In genomic region chr6:87407531-87407895, GRCh38 we compare ENCODE assay signal across 8 cellular contexts. TPM values are rescaled to one million over a fixed set of nuclear protein-coding genes. Genes with fewer than 3 reads are reported as not detected.
DNase-seq lines count a peak whose midpoint lies in the region; ATAC-seq and TF ChIP-seq lines count a peak whose summit lies in the region.

No MANE protein-coding gene starts in this region.

- no peak overlapping the region for H2BK15ac ChIP-seq in H9 (ENCODE audit: low read depth, low read length)

- peak overlapping the region; percentile 79 to 92 for H3K4me3 Mint-ChIP-seq in H9

- no peak overlapping the region for H2BK120ac ChIP-seq in H9 (ENCODE audit: low read depth, low read length, poor library complexity, severe bottlenecking)

- H3K14ac ChIP-seq in H9 (ENCODE audit: insufficient read depth, low read length) = no peak overlapping the region

- H3K56ac ChIP-seq in H9 (ENCODE audit: insufficient read length, low read depth, low read length) = no peak overlapping the region

- H3K36me3 Mint-ChIP-seq in H9 (ENCODE audit: insufficient read depth in 1 of 3, low read depth in 3 of 3) = no peaks in the 10 kb centered on the region

- H3K27ac ChIP-seq in H9 (ENCODE audit: insufficient read length, low read depth, low read length) (no peak overlapping the region), psoas muscle (peak overlapping the region; percentile 62)

- H2AFZ ChIP-seq in H9 (ENCODE audit: low read length) = peak overlapping the region; percentile 99

- no peak overlapping the region for H4K5ac ChIP-seq in H9 (ENCODE audit: insufficient read length, low read depth, low read length)

- H2AK5ac ChIP-seq in H9 (ENCODE audit: insufficient read length, low read length) = no peak overlapping the region

- H3K9ac ChIP-seq in H9 (ENCODE audit: extremely low read depth, insufficient read length, low read length) = no peak overlapping the region

- no peaks in the 10 kb centered on the region for H3K36me3 ChIP-seq in psoas muscle (ENCODE audit: insufficient read depth in 1 of 2, low read depth in 1 of 2)

- no peak overlapping the region for H3T11ph ChIP-seq in H9 (ENCODE audit: low read length)

- H3K4me1 ChIP-seq in H9 (ENCODE audit: insufficient read depth, low read length) (no peaks in the 10 kb centered on the region), psoas muscle (peaks cover 3% of the 10 kb centered on the region)

- H2BK12ac ChIP-seq in H9 (ENCODE audit: insufficient read length, low read depth, low read length) = no peak overlapping the region

- no peak overlapping the region for H2BK20ac ChIP-seq in H9 (ENCODE audit: low read depth, low read length, poor library complexity, severe bottlenecking)

- no CpG with 5 or more reads among the region's 10 CpGs for WGBS in H9 (ENCODE audit: extremely low coverage, insufficient read length, low lambda C conversion rate)
- 0% methylated on average over 10 of the region's 10 CpGs for WGBS in psoas muscle, 3 donors

- intact Hi-C loops in left cardiac atrium (cut with DNase I) = loop anchor here in 1 of 2 donors (1.0 kb wide), 1 partner anchor 66 kb away; no protein-coding TSS in a partner anchor
- intact Hi-C loops in psoas muscle (cut with DNase I) = loop anchor here in 1 of 2 donors (5.0 kb wide), 1 partner anchor 65 kb away; the partner anchor contains the start of gene SLC35A1

- H3K4me1 Mint-ChIP-seq in H9 = peaks cover 0 to 3% of the 10 kb centered on the region in 2 experiments; a peak in 2 of 4 replicates

- no peaks in the 10 kb centered on the region for H3K9me3 Mint-ChIP-seq in H9

- H3K27me3 ChIP-seq in H9 (ENCODE audit: insufficient read depth, low read length) (no peaks in the 10 kb centered on the region), psoas muscle (ENCODE audit: insufficient read depth in 3 of 3, low read length in 2 of 3) (no peaks in the 10 kb centered on the region)

- no peak overlapping the region for H3K23ac ChIP-seq in H9 (ENCODE audit: insufficient read length, low read depth, low read length)

- H3K79me1 ChIP-seq in H9 (ENCODE audit: insufficient read depth, low read depth, low read length, poor library complexity, severe bottlenecking) = no peaks in the 10 kb centered on the region

- peaks cover 4% of the 10 kb centered on the region for H3K27me3 Mint-ChIP-seq in H9 (ENCODE audit: low read depth)

- DNase-seq in NCI-H2196 treated with DMSO at 0.1 percent for 48 hours (lab: John Stamatoyannopoulos, UW; ENCODE audit: unreplicated experiment) = peak; percentile 57
- DNase-seq in NCI-H2196 (lab: John Stamatoyannopoulos, UW; ENCODE audit: unreplicated experiment) = no peak
- no peak for DNase-seq in H9
- DNase-seq in NCI-H146 (lab: John Stamatoyannopoulos, UW) = peak; percentile 57
- DNase-seq in activated T-helper 9 cell treated with anti-CD3 and anti-CD28 coated beads, Interleukin-2, amount 50 U/mL, for 16 hours (ENCODE audit: low read depth) = peak; percentile 2
- no peak for DNase-seq in left cardiac atrium
- no peak for DNase-seq in psoas muscle
- DNase-seq in GM13976 (ENCODE audit: low spot score) = no peak

- no peaks in the 10 kb centered on the region for H3K9me3 ChIP-seq in H9 (ENCODE audit: control insufficient read depth, low read depth, low read length)
- no peaks in the 10 kb centered on the region for H3K9me3 ChIP-seq in psoas muscle

- in situ Hi-C loops in GM13976 (cut with MboI; ENCODE audit: low sequenced_read_pairs, unreplicated experiment) = no loop called here

- ATAC-seq in left cardiac atrium (peak; percentile 31 to 76), psoas muscle (peak; percentile 16 to 47 (median 21))

- H2BK5ac ChIP-seq in H9 (ENCODE audit: insufficient read length, low read length) = no peak overlapping the region

- no peak for TF ChIP-seq CTCF in H9 (conservative IDR thresholded peaks at IDR 0.05)
- TF ChIP-seq CTCF in psoas muscle (IDR thresholded peaks at IDR 0.05) = no peak
- TF ChIP-seq CTCF in GM13976 (IDR thresholded peaks at IDR 0.05; ENCODE audit: borderline replicate concordance, control extremely low read depth, extremely low read depth, insufficient read depth, missing control alignments) = no peak

- no peak overlapping the region for H4K8ac ChIP-seq in H9 (replicated peaks; ENCODE audit: insufficient read length, low read depth, low read length)

- no peak overlapping the region for H3K18ac ChIP-seq in H9 (ENCODE audit: insufficient read length, low read depth, low read length)

- no peak overlapping the region for H4K91ac ChIP-seq in H9 (ENCODE audit: insufficient read length, low read depth, low read length)

- no peaks in the 10 kb centered on the region for H4K20me1 ChIP-seq in H9 (ENCODE audit: control insufficient read depth, insufficient read depth, insufficient read length)

- H3K23me2 ChIP-seq in H9 (ENCODE audit: insufficient read length, low read depth, low read length, poor library complexity, severe bottlenecking) = peaks cover 5% of the 10 kb centered on the region

- no peak overlapping the region for H3K4ac ChIP-seq in H9 (ENCODE audit: low read depth, low read length)

- peak overlapping the region in 1 of 3 experiments; percentile 84; a peak in 2 of 7 replicates for H3K27ac Mint-ChIP-seq in H9

- peak overlapping the region; percentile 94 for H3K4me2 ChIP-seq in H9 (ENCODE audit: insufficient read depth, insufficient read length, low read length)

- H3K79me2 ChIP-seq in H9 (ENCODE audit: insufficient read depth, low read length) = no peaks in the 10 kb centered on the region

- H3K4me3 ChIP-seq in psoas muscle = peak overlapping the region; percentile 80

RNA-seq across cellular contexts. Expression of gene CFAP206, which starts 0.3 kb away (rescaled TPM):
- not detected in 2 replicates for total RNA-seq in H9 (2021)
- total RNA-seq in left cardiac atrium = under 1 TPM; 0.18 to 0.42 TPM
- not detected for total RNA-seq in psoas muscle
- polyA plus RNA-seq in psoas muscle = under 1 TPM; 0.10 to 0.70 (median 0.10) TPM

Comparison
In these comparisons a context has a peak if more than half of its experiments do, and no peak if none do; other contexts are left out.
1. DNase-seq: peak in NCI-H2196 treated with DMSO at 0.1 percent for 48 hours (single experiment), NCI-H146 (single experiment) and activated T-helper 9 cell treated with anti-CD3 and anti-CD28 coated beads, Interleukin-2, amount 50 U/mL, for 16 hours (single experiment); none in NCI-H2196 (single experiment), H9 (single experiment), left cardiac atrium (single experiment), psoas muscle (0 of 2) and GM13976 (single experiment).